In genomic region chr4:184616633-184617471, GRCh38 we compare ENCODE assay signal across 10 cellular contexts. TPM values are rescaled to one million over a fixed set of nuclear protein-coding genes. Genes with fewer than 3 reads are reported as not detected.
DNase-seq lines count a peak whose midpoint lies in the region; ATAC-seq, FAIRE-seq and TF ChIP-seq lines count a peak whose summit lies in the region.
"Had no signal": no experiment of that assay in that cellular context is flagged by ENCODE, and none has a peak within 500 bp of the region (broad histone marks: within the 10 kb centered on the region; RNA-seq: fewer than 3 reads in every experiment).

No MANE protein-coding gene starts in this region.

- H3K4me3 ChIP-seq in left lung: no peak overlapping the region
- H3K4me3 ChIP-seq: prostate gland had no signal

- intact Hi-C loops in activated B cell treated with CpG ODN at 0.5 μM for 24 hours (cut with micrococcal nuclease): loop anchor here (5.0 kb wide), 1 partner anchor 40 kb away; no protein-coding TSS in a partner anchor
- intact Hi-C loops in left lung (cut with DNase I): no loop called here

- ATAC-seq in GM21360 (IDR thresholded peaks at IDR 0.05; ENCODE audit: unreplicated experiment) (peak; percentile 74), HG03060 (IDR thresholded peaks at IDR 0.05; ENCODE audit: low read depth, unreplicated experiment) (peak; percentile 73), activated B cell treated with CpG ODN at 0.5 μM for 24 hours (ENCODE audit: low read depth) (peak; percentile 62), left lung (no peak)

- peak overlapping the region; percentile 44 for H3K4me3 Mint-ChIP-seq in activated B cell treated with CpG ODN at 0.5 μM for 24 hours

- peak overlapping the region; percentile 38 for H3K27ac Mint-ChIP-seq in activated B cell treated with CpG ODN at 0.5 μM for 24 hours

- peaks cover 3% of the 10 kb centered on the region for H3K36me3 Mint-ChIP-seq in activated B cell treated with CpG ODN at 0.5 μM for 24 hours (ENCODE audit: low read depth)

- H3K27me3 Mint-ChIP-seq in activated B cell treated with CpG ODN at 0.5 μM for 24 hours: no peaks in the 10 kb centered on the region

- H3K9me3 ChIP-seq in left lung: peaks cover 0 to 7% of the 10 kb centered on the region in 2 donors
- H3K9me3 ChIP-seq: prostate gland had no signal

- no peak for TF ChIP-seq CTCF in activated B cell treated with CpG ODN at 0.5 μM for 24 hours (IDR thresholded peaks at IDR 0.05)
- no peak for TF ChIP-seq CTCF in left lung (IDR thresholded peaks at IDR 0.05)

- peaks cover 7% of the 10 kb centered on the region for H3K9me3 Mint-ChIP-seq in activated B cell treated with CpG ODN at 0.5 μM for 24 hours

- H3K4me1 Mint-ChIP-seq in activated B cell treated with CpG ODN at 0.5 μM for 24 hours: peaks cover 24% of the 10 kb centered on the region

- CTCF ChIA-PET in activated B cell treated with CpG ODN at 0.5 μM for 24 hours (lab: Charles Lee): no interaction called here

- no peaks in the 10 kb centered on the region for H3K27me3 ChIP-seq in left lung

- DNase-seq in GM18507 (ENCODE audit: extremely low spot score, insufficient read length, low read depth): peak; percentile 8
- DNase-seq in activated B cell treated with CpG ODN at 0.5 μM for 24 hours: no peak
- DNase-seq in substantia nigra (lab: John Stamatoyannopoulos, UW): no peak
- no peak for DNase-seq in left lung
- DNase-seq in activated CD4-positive, CD25-positive, alpha-beta regulatory T cell (lab: John Stamatoyannopoulos, UW): no peak
- no peak for DNase-seq in HCEC 1CT
- DNase-seq: T-helper 2 cell had no signal

- H3K27ac ChIP-seq in substantia nigra (ENCODE audit: low read depth, low read length, poor library complexity, severe bottlenecking) (no peak overlapping the region), left lung (no peak overlapping the region)
- H3K27ac ChIP-seq: prostate gland had no signal

- peak; percentile 89 for FAIRE-seq in GM18507 (lab: Jason Lieb, UNC)

- POLR2A ChIA-PET in activated B cell treated with CpG ODN at 0.5 μM for 24 hours (lab: Charles Lee): interaction anchor here (0.6 kb wide), 1 partner anchor 27 kb away, joined by 4 read pairs; no protein-coding TSS in a partner anchor

- H3K36me3 ChIP-seq in left lung: no peaks in the 10 kb centered on the region
- H3K36me3 ChIP-seq: prostate gland had no signal

- H3K4me1 ChIP-seq in left lung: no peaks in the 10 kb centered on the region
- H3K4me1 ChIP-seq: prostate gland had no signal

RNA-seq across cellular contexts. Expression of gene CASP3, which starts 32.4 kb away (rescaled TPM):
- total RNA-seq in activated B cell treated with CpG ODN at 0.5 μM for 24 hours: 24.0 and 24.9 TPM in 2 replicates
- total RNA-seq in left lung: 10 to 100 TPM; 19.1 to 23.5 TPM

RNA-seq across cellular contexts. Expression of gene PRIMPOL, which starts 32.7 kb away (rescaled TPM):
- total RNA-seq in activated B cell treated with CpG ODN at 0.5 μM for 24 hours (9.1 and 11.6 TPM in 2 replicates), left lung (10 to 100 TPM; 11.8 to 15.8 TPM)
